In genomic region chr2:27471961-27472360, GRCh38 we compare ENCODE assay signal across 1 cellular context.
TF ChIP-seq lines count a peak whose summit lies in the region.

No MANE protein-coding gene starts in this region.

TF ChIP-seq in WTC11, 78 proteins besides CTCF, POLR2A, EP300 and RAD21 (continued from another document):
- no peak for TF ChIP-seq ZNF219 (CRISPR knock-in tag; IDR thresholded peaks at IDR 0.05; ENCODE audit: borderline replicate concordance)
- TF ChIP-seq NR1H2 (CRISPR knock-in tag; IDR thresholded peaks at IDR 0.05), result no peak
- TF ChIP-seq IRF1 (CRISPR knock-in tag; IDR thresholded peaks at IDR 0.05), result no peak
- no peak for TF ChIP-seq ERG (CRISPR knock-in tag; IDR thresholded peaks at IDR 0.05)
- no peak for TF ChIP-seq USF2 (CRISPR knock-in tag; IDR thresholded peaks at IDR 0.05)
- no peak for TF ChIP-seq GTF2I (CRISPR knock-in tag; conservative IDR thresholded peaks at IDR 0.05)
- no peak for TF ChIP-seq TP53 (CRISPR knock-in tag; IDR thresholded peaks at IDR 0.05)
- TF ChIP-seq PRRX2 (CRISPR knock-in tag; IDR thresholded peaks at IDR 0.05), result no peak
- no peak for TF ChIP-seq NFATC4 (CRISPR knock-in tag; IDR thresholded peaks at IDR 0.05)
- TF ChIP-seq ZNF281 (CRISPR knock-in tag; IDR thresholded peaks at IDR 0.05), result no peak
- no peak for TF ChIP-seq TEAD1 (CRISPR knock-in tag; IDR thresholded peaks at IDR 0.05)
- TF ChIP-seq ZNF416 (CRISPR knock-in tag; IDR thresholded peaks at IDR 0.05), result no peak
- no peak for TF ChIP-seq ZNF317 (CRISPR knock-in tag; IDR thresholded peaks at IDR 0.05; ENCODE audit: borderline replicate concordance, low read depth)
- TF ChIP-seq HMGXB4 (CRISPR knock-in tag; IDR thresholded peaks at IDR 0.05), result no peak
- TF ChIP-seq USF1 (CRISPR knock-in tag; IDR thresholded peaks at IDR 0.05), result no peak
- no peak for TF ChIP-seq NR2C2 (CRISPR knock-in tag; IDR thresholded peaks at IDR 0.05)
- no peak for TF ChIP-seq E2F5 (CRISPR knock-in tag; IDR thresholded peaks at IDR 0.05)
- TF ChIP-seq ZNF396 (CRISPR knock-in tag; IDR thresholded peaks at IDR 0.05; ENCODE audit: borderline replicate concordance), result no peak
